8 cellular contexts compared by ENCODE assay signal in genomic region chr11:78564037-78564888, GRCh38. TPM values are rescaled to one million over a fixed set of nuclear protein-coding genes. Genes with fewer than 3 reads are reported as not detected.
A peak's percentile ranks its signal among the peaks of the same experiment; 100 is the strongest.
DNase-seq lines count a peak whose midpoint lies in the region; TF ChIP-seq lines count a peak whose summit lies in the region.

No MANE protein-coding gene starts in this region.

- DNase-seq in ACHN = peak; percentile 68
- DNase-seq in G401 (ENCODE audit: low spot score) = peak; percentile 66
- peak; percentile 38 to 66 for DNase-seq in PC-9
- peak; percentile 10 for DNase-seq in brain pericyte (ENCODE audit: low read depth, low spot score)
- DNase-seq in kidney epithelial cell (ENCODE audit: low read depth) = no peak
- peak; percentile 63 for DNase-seq in testis
- no peak for DNase-seq in GM19238 (ENCODE audit: insufficient read length, low spot score)

- H3K27me3 ChIP-seq in PC-9 (ENCODE audit: insufficient read depth, low read depth) (no peaks in the 10 kb centered on the region), kidney epithelial cell (ENCODE audit: control insufficient read depth, insufficient read depth, low read length) (no peaks in the 10 kb centered on the region), testis (no peaks in the 10 kb centered on the region)

- intact Hi-C loops in PC-9 (cut with micrococcal nuclease; ENCODE audit: unreplicated experiment) = loop anchor here (1.0 to 5.0 kb wide), 4 partner anchors 336 to 1372 kb away; partner anchors contain the start of genes AAMDC and RSF1
- intact Hi-C loops in testis (cut with DNase I; ENCODE audit: low total_unique reads) = loop anchor here (10.0 kb wide), 1 partner anchor 149 kb away; the partner anchor contains the start of gene GAB2

- in situ Hi-C loops in ACHN (cut with HindIII; ENCODE audit: low pct_ligation_motif_present, low pct_unique_long_range_greater_than_20kb, low sequenced_read_pairs) (no loop called here), G401 (cut with HindIII; ENCODE audit: low sequenced_read_pairs) (no loop called here)

- no peak overlapping the region for H2AFZ ChIP-seq in PC-9

- H3K9me3 ChIP-seq in PC-9 (ENCODE audit: insufficient read depth, low read depth) (no peaks in the 10 kb centered on the region), testis (no peaks in the 10 kb centered on the region)

- peaks cover 12% of the 10 kb centered on the region; the same call in 1 of the 2 replicates for H3K79me2 ChIP-seq in PC-9 (ENCODE audit: low read depth)

- H3K4me1 ChIP-seq in PC-9 (replicated peaks; ENCODE audit: insufficient read depth) = peaks cover 7% of the 10 kb centered on the region; the same call in 1 of the 2 replicates
- H3K4me1 ChIP-seq in testis = peaks cover 18% of the 10 kb centered on the region

- WGBS in testis, 2 donors = 78 to 87% methylated on average over 4 of the region's 4 CpGs

- peak; percentile 97 for TF ChIP-seq CTCF in PC-9 (conservative IDR thresholded peaks at IDR 0.05)
- peak; percentile 56 for TF ChIP-seq CTCF in kidney epithelial cell (IDR thresholded peaks at IDR 0.05; ENCODE audit: insufficient read depth, low read length, poor library complexity, severe bottlenecking)
- peak; percentile 61 to 79 (median 71) for TF ChIP-seq CTCF in testis (IDR thresholded peaks at IDR 0.05)

- peaks cover 6% of the 10 kb centered on the region; the same call in 1 of the 2 replicates for H3F3A ChIP-seq in PC-9 (ENCODE audit: insufficient read depth, low read depth)

- TF ChIP-seq EP300 in Ishikawa (IDR thresholded peaks at IDR 0.05; ENCODE audit: borderline replicate concordance) = no peak

- BruUV-seq in PC-9 (replicated peaks; lab: Mats Ljungman, UMichigan) = no TSS peak

- POLR2A ChIA-PET in PC-9 (lab: Charles Lee; ENCODE audit: unreplicated experiment) = interaction anchor here (0.6 kb wide), 2 partner anchors 38 to 904 kb away, joined by 5 to 10 read pairs; no protein-coding TSS in a partner anchor

- H3K36me3 ChIP-seq in PC-9 (ENCODE audit: low read depth) (peaks cover 14% of the 10 kb centered on the region), kidney epithelial cell (ENCODE audit: control insufficient read depth, insufficient read depth, low read length) (no peaks in the 10 kb centered on the region), testis (ENCODE audit: low read depth, missing control alignments) (no peaks in the 10 kb centered on the region)

- CTCF ChIA-PET in PC-9 (lab: Charles Lee) = interaction anchor here (0.6 to 2.2 kb wide), 10 partner anchors 10 to 948 kb away, joined by 3 to 11 read pairs (median 4); partner anchors contain the start of genes ALG8, INTS4 and NARS2

- peaks cover 3% of the 10 kb centered on the region for H4K20me1 ChIP-seq in PC-9 (ENCODE audit: insufficient read depth)

- H3K4me3 ChIP-seq in PC-9 (no peak overlapping the region), kidney epithelial cell (ENCODE audit: low read depth, low read length) (no peak overlapping the region), testis (no peak overlapping the region)

- H3K4me2 ChIP-seq in PC-9 = no peak overlapping the region

- TF ChIP-seq POLR2A in testis (IDR thresholded peaks at IDR 0.05) = no peak

- no peaks in the 10 kb centered on the region for H3K9me2 ChIP-seq in PC-9 (ENCODE audit: insufficient read depth)

- H3K27ac ChIP-seq in PC-9 = no peak overlapping the region
- H3K27ac ChIP-seq in testis = no peak overlapping the region

- TF ChIP-seq RAD21 in Ishikawa (IDR thresholded peaks at IDR 0.05; ENCODE audit: low read depth) = peak; percentile 70

TF ChIP-seq in Ishikawa, 13 proteins besides CTCF, POLR2A, EP300 and RAD21:
- TF ChIP-seq MAX (IDR thresholded peaks at IDR 0.05) = no peak
- TF ChIP-seq, protein P1, sequence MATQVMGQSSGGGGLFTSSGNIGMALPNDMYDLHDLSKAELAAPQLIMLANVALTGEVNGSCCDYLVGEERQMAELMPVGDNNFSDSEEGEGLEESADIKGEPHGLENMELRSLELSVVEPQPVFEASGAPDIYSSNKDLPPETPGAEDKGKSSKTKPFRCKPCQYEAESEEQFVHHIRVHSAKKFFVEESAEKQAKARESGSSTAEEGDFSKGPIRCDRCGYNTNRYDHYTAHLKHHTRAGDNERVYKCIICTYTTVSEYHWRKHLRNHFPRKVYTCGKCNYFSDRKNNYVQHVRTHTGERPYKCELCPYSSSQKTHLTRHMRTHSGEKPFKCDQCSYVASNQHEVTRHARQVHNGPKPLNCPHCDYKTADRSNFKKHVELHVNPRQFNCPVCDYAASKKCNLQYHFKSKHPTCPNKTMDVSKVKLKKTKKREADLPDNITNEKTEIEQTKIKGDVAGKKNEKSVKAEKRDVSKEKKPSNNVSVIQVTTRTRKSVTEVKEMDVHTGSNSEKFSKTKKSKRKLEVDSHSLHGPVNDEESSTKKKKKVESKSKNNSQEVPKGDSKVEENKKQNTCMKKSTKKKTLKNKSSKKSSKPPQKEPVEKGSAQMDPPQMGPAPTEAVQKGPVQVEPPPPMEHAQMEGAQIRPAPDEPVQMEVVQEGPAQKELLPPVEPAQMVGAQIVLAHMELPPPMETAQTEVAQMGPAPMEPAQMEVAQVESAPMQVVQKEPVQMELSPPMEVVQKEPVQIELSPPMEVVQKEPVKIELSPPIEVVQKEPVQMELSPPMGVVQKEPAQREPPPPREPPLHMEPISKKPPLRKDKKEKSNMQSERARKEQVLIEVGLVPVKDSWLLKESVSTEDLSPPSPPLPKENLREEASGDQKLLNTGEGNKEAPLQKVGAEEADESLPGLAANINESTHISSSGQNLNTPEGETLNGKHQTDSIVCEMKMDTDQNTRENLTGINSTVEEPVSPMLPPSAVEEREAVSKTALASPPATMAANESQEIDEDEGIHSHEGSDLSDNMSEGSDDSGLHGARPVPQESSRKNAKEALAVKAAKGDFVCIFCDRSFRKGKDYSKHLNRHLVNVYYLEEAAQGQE (IDR thresholded peaks at IDR 0.05; ENCODE audit: low read depth) = no peak
- no peak for TF ChIP-seq TCF12 (IDR thresholded peaks at IDR 0.05; ENCODE audit: low read depth)
- no peak for TF ChIP-seq CEBPB (IDR thresholded peaks at IDR 0.05)
- TF ChIP-seq TAF1 (IDR thresholded peaks at IDR 0.05; ENCODE audit: low read depth) = no peak
- TF ChIP-seq FOXM1 (IDR thresholded peaks at IDR 0.05; ENCODE audit: borderline replicate concordance, low read depth) = no peak
- no peak for TF ChIP-seq YY1 (IDR thresholded peaks at IDR 0.05; ENCODE audit: low read depth)
- no peak for TF ChIP-seq NFIC (IDR thresholded peaks at IDR 0.05)
- TF ChIP-seq EGR1 (IDR thresholded peaks at IDR 0.05) = no peak
- no peak for TF ChIP-seq ZBTB7A (IDR thresholded peaks at IDR 0.05; ENCODE audit: low read depth)
- no peak for TF ChIP-seq TEAD4 (IDR thresholded peaks at IDR 0.05)
- TF ChIP-seq, protein P2, sequence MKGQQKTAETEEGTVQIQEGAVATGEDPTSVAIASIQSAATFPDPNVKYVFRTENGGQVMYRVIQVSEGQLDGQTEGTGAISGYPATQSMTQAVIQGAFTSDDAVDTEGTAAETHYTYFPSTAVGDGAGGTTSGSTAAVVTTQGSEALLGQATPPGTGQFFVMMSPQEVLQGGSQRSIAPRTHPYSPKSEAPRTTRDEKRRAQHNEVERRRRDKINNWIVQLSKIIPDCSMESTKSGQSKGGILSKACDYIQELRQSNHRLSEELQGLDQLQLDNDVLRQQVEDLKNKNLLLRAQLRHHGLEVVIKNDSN (IDR thresholded peaks at IDR 0.05) = no peak
- TF ChIP-seq CREB1 (IDR thresholded peaks at IDR 0.05; ENCODE audit: low read depth) = no peak

RNA-seq across cellular contexts. Expression of gene NARS2, which starts 10.4 kb away (rescaled TPM):
- total RNA-seq in G401 (2014; rRNA removed; shearing (Covaris generic)) = 34.6 and 54.9 TPM in 2 replicates
- total RNA-seq in PC-9 (2021) = 22.4 and 25.1 TPM in 2 replicates
- 16.7 and 25.5 TPM in 2 replicates for total RNA-seq in kidney epithelial cell
- 10 to 100 TPM; 21.3 to 22.6 TPM for total RNA-seq in testis
- polyA plus RNA-seq in testis (ENCODE audit: insufficient read depth, low read depth, low replicate concordance) = 9.8 TPM

Comparison
In these comparisons a context has a peak if more than half of its experiments do, and no peak if none do; other contexts are left out.
1. DNase-seq: peak in ACHN (single experiment), G401 (single experiment), PC-9 (2 of 2), brain pericyte (single experiment) and testis (single experiment); none in kidney epithelial cell (single experiment) and GM19238 (single experiment).
2. Peak in every context shown above with its lines, with median percentiles within 50 percentile points of each other: CTCF ChIP-seq.